ENCODE assay signal across 8 cellular contexts in genomic region chr11:117199061-117199915, GRCh38. TPM values are rescaled to one million over a fixed set of nuclear protein-coding genes. Genes with fewer than 3 reads are reported as not detected.
DNase-seq lines count a peak whose midpoint lies in the region; ATAC-seq and TF ChIP-seq lines count a peak whose summit lies in the region.

Gene TAGLN, plus strand, starts transcription at chr11:117199370. Its CDS starts 3,644 bp downstream, at chr11:117203014.

- peaks cover 6% of the 10 kb centered on the region for H3K4me1 Mint-ChIP-seq in stimulated activated effector memory CD8-positive, alpha-beta T cell treated with anti-CD3 and anti-CD28 coated beads, Interleukin-12 subunit alpha, Interleukin-12 subunit beta, amount 100 ng/mL, for 72 hours
- H3K4me1 Mint-ChIP-seq in activated T-cell treated with anti-CD3 and anti-CD28 coated beads, Interleukin-2, amount 50 U/mL, for 72 hours (ENCODE audit: low read depth): no peaks in the 10 kb centered on the region

- H3K9me3 Mint-ChIP-seq in stimulated activated effector memory CD8-positive, alpha-beta T cell treated with anti-CD3 and anti-CD28 coated beads, Interleukin-12 subunit alpha, Interleukin-12 subunit beta, amount 100 ng/mL, for 72 hours: no peaks in the 10 kb centered on the region
- no peaks in the 10 kb centered on the region for H3K9me3 Mint-ChIP-seq in activated T-cell treated with anti-CD3 and anti-CD28 coated beads, Interleukin-2, amount 50 U/mL, for 72 hours

- H3K4me3 ChIP-seq in kidney epithelial cell (ENCODE audit: low read depth, low read length): peak within 1 kb of the TSS; percentile 23

- peak within 1 kb of the TSS; percentile 48 for H3K27ac ChIP-seq in caudate nucleus (ENCODE audit: low read depth, low read length)

- H3K36me3 ChIP-seq in kidney epithelial cell (ENCODE audit: control insufficient read depth, insufficient read depth, low read length): no peaks in the 10 kb centered on the region

- H3K4me3 Mint-ChIP-seq in stimulated activated effector memory CD8-positive, alpha-beta T cell treated with anti-CD3 and anti-CD28 coated beads, Interleukin-12 subunit alpha, Interleukin-12 subunit beta, amount 100 ng/mL, for 72 hours: no peak within 1 kb of the TSS
- no peak within 1 kb of the TSS for H3K4me3 Mint-ChIP-seq in activated T-cell treated with anti-CD3 and anti-CD28 coated beads, Interleukin-2, amount 50 U/mL, for 72 hours

- ATAC-seq in stimulated activated effector memory CD8-positive, alpha-beta T cell treated with anti-CD3 and anti-CD28 coated beads, Interleukin-12 subunit alpha, Interleukin-12 subunit beta, amount 100 ng/mL, for 72 hours: no peak
- ATAC-seq in activated T-cell treated with anti-CD3 and anti-CD28 coated beads, Interleukin-2, amount 50 U/mL, for 72 hours (replicated peaks in 1 of 2): no peak
- ATAC-seq in GM18867 (IDR thresholded peaks at IDR 0.05; ENCODE audit: unreplicated experiment): no peak

- H3K27me3 ChIP-seq in kidney epithelial cell (ENCODE audit: control insufficient read depth, insufficient read depth, low read length): no peaks in the 10 kb centered on the region

- H3K27ac Mint-ChIP-seq in stimulated activated effector memory CD8-positive, alpha-beta T cell treated with anti-CD3 and anti-CD28 coated beads, Interleukin-12 subunit alpha, Interleukin-12 subunit beta, amount 100 ng/mL, for 72 hours: peak within 1 kb of the TSS; percentile 81
- no peak within 1 kb of the TSS for H3K27ac Mint-ChIP-seq in activated T-cell treated with anti-CD3 and anti-CD28 coated beads, Interleukin-2, amount 50 U/mL, for 72 hours

- DNase-seq in HCEC 1CT: peak; percentile 93
- DNase-seq in caudate nucleus (lab: John Stamatoyannopoulos, UW): peak in 35 of 61 donors; percentile 9 to 82 (median 42)
- peak; percentile 69 for DNase-seq in kidney epithelial cell (ENCODE audit: low read depth)
- DNase-seq in stimulated activated effector memory CD8-positive, alpha-beta T cell treated with anti-CD3 and anti-CD28 coated beads, Interleukin-12 subunit alpha, Interleukin-12 subunit beta, amount 100 ng/mL, for 72 hours (ENCODE audit: low spot score in 2 of 2): no peak
- no peak for DNase-seq in stimulated activated naive CD4-positive, alpha-beta T cell (lab: John Stamatoyannopoulos, UW)
- no peak for DNase-seq in activated T-cell treated with anti-CD3 and anti-CD28 coated beads, Interleukin-2, amount 50 U/mL, for 72 hours
- DNase-seq in activated gamma-delta T cell (lab: John Stamatoyannopoulos, UW): no peak

- H3K36me3 Mint-ChIP-seq in stimulated activated effector memory CD8-positive, alpha-beta T cell treated with anti-CD3 and anti-CD28 coated beads, Interleukin-12 subunit alpha, Interleukin-12 subunit beta, amount 100 ng/mL, for 72 hours: peaks cover 19% of the 10 kb centered on the region
- H3K36me3 Mint-ChIP-seq in activated T-cell treated with anti-CD3 and anti-CD28 coated beads, Interleukin-2, amount 50 U/mL, for 72 hours (ENCODE audit: insufficient read depth in 2 of 2): peaks cover 0 to 1% of the 10 kb centered on the region in 2 donors

- H3K27me3 Mint-ChIP-seq in activated T-cell treated with anti-CD3 and anti-CD28 coated beads, Interleukin-2, amount 50 U/mL, for 72 hours (ENCODE audit: low read depth): no peaks in the 10 kb centered on the region

- TF ChIP-seq CTCF in kidney epithelial cell (IDR thresholded peaks at IDR 0.05; ENCODE audit: insufficient read depth, low read length, poor library complexity, severe bottlenecking): no peak

RNA-seq across cellular contexts. Expression of gene TAGLN, which starts in this region (rescaled TPM):
- 1,785 and 1,816 TPM in 2 replicates for total RNA-seq in kidney epithelial cell
- total RNA-seq in activated T-cell treated with anti-CD3 and anti-CD28 coated beads, Interleukin-2, amount 50 U/mL, for 72 hours: 1 to 10 TPM; 7.2 to 8.9 TPM

Comparison
In these comparisons a context has a peak if more than half of its experiments do, and no peak if none do; other contexts are left out.
1. RNA of gene TAGLN (total RNA-seq): 1,785 to 1,816 TPM in kidney epithelial cell; 7.2 to 8.9 TPM in activated T-cell treated with anti-CD3 and anti-CD28 coated beads, Interleukin-2, amount 50 U/mL, for 72 hours; every median in the first group is over 100 times any median in the second.
2. DNase-seq: peak in HCEC 1CT (single experiment), caudate nucleus (35 of 61) and kidney epithelial cell (single experiment); none in stimulated activated effector memory CD8-positive, alpha-beta T cell treated with anti-CD3 and anti-CD28 coated beads, Interleukin-12 subunit alpha, Interleukin-12 subunit beta, amount 100 ng/mL, for 72 hours (0 of 2), stimulated activated naive CD4-positive, alpha-beta T cell (0 of 6), activated T-cell treated with anti-CD3 and anti-CD28 coated beads, Interleukin-2, amount 50 U/mL, for 72 hours (0 of 2) and activated gamma-delta T cell (single experiment).